ENCODE assay signal across 17 cellular contexts in the genomic region with DNA sequence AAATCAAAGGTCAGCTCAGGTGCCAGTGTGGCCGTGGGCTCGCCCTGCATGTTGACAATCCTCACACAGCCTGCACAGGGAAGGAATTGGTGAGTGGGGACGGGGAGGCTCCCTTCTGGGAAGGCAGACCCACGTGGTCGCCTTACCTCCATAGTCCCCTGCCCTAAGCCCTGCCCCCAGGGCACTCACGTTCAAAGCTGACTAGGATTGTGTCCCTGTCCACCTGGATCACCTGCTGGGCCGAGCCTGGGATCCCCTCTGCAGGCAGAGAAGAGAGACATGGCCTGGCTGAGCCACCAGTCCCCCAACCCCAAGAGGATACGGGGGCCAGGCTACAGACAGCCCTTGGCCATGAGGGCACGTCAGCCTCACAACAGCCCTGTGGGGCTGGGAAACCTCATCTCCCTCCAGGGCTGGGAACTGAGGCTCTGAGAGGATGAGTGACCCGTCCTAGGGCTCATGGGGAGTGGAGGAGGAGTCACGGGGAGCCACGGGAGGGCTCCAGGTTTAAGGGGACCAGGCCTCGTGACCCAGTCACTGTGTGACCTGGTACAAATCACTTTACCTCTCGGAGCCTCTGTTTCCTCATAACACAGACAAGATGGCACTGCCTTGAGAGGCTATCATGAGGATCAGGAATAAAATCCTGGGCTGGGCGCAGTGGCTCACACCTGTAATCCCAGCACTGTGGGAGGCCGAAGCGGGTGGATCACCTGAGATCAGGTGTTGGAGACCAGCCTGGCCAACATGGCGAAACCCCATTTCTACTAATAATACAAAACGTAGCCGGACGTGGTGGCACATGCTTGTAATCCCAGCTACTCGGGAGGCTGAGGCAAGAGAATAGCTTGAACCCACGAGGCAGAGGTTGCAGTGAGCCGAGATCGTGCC. TPM values are rescaled to one million over a fixed set of nuclear protein-coding genes. Genes with fewer than 3 reads are reported as not detected.
"Had no signal": no experiment of that assay in that cellular context is flagged by ENCODE, and none has a peak within 500 bp of the region (broad histone marks: within the 10 kb centered on the region; RNA-seq: fewer than 3 reads in every experiment).

No MANE protein-coding gene starts in this region.

- H3K4me3 Mint-ChIP-seq: activated naive CD8-positive, alpha-beta T cell treated with anti-CD3 and anti-CD28 coated beads, Interleukin-2, amount 50 U/mL, for 24 hours; dendritic cell treated with granulocyte-macrophage colony-stimulating factor and Interleukin-4, amounts not matched to agents 40 ng/mL and 50 ng/mL, for 4 days; nephron progenitor cell; stimulated activated memory B cell treated with anti-CD40 and anti-IgM and Interleukin-4, amounts not matched to agents 10 μg/mL and 1 μg/mL and 100 μg/mL, for 72 hours had no signal

- H3K27me3 Mint-ChIP-seq: activated naive CD8-positive, alpha-beta T cell treated with anti-CD3 and anti-CD28 coated beads, Interleukin-2, amount 50 U/mL, for 24 hours; dendritic cell treated with granulocyte-macrophage colony-stimulating factor and Interleukin-4, amounts not matched to agents 40 ng/mL and 50 ng/mL, for 4 days; stimulated activated memory B cell treated with anti-CD40 and anti-IgM and Interleukin-4, amounts not matched to agents 10 μg/mL and 1 μg/mL and 100 μg/mL, for 72 hours had no signal

- H3K27ac ChIP-seq: heart left ventricle, tibial artery, uterus had no signal

- H3K4me3 ChIP-seq: heart left ventricle, tibial artery, uterus had no signal

- H3K9me3 ChIP-seq: heart left ventricle, tibial artery, uterus had no signal

- H3K9me3 Mint-ChIP-seq: activated naive CD8-positive, alpha-beta T cell treated with anti-CD3 and anti-CD28 coated beads, Interleukin-2, amount 50 U/mL, for 24 hours; dendritic cell treated with granulocyte-macrophage colony-stimulating factor and Interleukin-4, amounts not matched to agents 40 ng/mL and 50 ng/mL, for 4 days; nephron progenitor cell; stimulated activated memory B cell treated with anti-CD40 and anti-IgM and Interleukin-4, amounts not matched to agents 10 μg/mL and 1 μg/mL and 100 μg/mL, for 72 hours had no signal

- H3K27ac Mint-ChIP-seq: activated naive CD8-positive, alpha-beta T cell treated with anti-CD3 and anti-CD28 coated beads, Interleukin-2, amount 50 U/mL, for 24 hours; dendritic cell treated with granulocyte-macrophage colony-stimulating factor and Interleukin-4, amounts not matched to agents 40 ng/mL and 50 ng/mL, for 4 days; nephron progenitor cell had no signal

- H3K4me1 ChIP-seq: tibial artery, uterus had no signal

- DNase-seq: activated naive CD4-positive, alpha-beta T cell; activated naive CD8-positive, alpha-beta T cell treated with anti-CD3 and anti-CD28 coated beads, Interleukin-2, amount 50 U/mL, for 24 hours; activated T-cell treated with anti-CD3 and anti-CD28 coated beads for 4 hours; cerebellar nuclear complex; effector memory CD4-positive, alpha-beta T cell; nephron progenitor cell; stimulated activated CD4-positive, alpha-beta T cell treated with anti-CD3 and anti-CD28 coated beads, Interleukin-12 subunit alpha, Interleukin-12 subunit beta, amount 100 ng/mL, for 4 hours; stimulated activated CD4-positive, alpha-beta T cell treated with anti-CD3 and anti-CD28 coated beads, Interleukin-2, amount 100 ng/mL, for 24 hours; T-helper 2 cell; uterus had no signal

- H3K27me3 ChIP-seq: heart left ventricle, tibial artery, uterus had no signal

- H3K36me3 ChIP-seq: uterus had no signal

- ATAC-seq: activated CD4-positive, CD25-positive, alpha-beta regulatory T cell treated with anti-CD3 and anti-CD28 coated beads, Interleukin-2, amount 50 U/mL, for 24 hours; activated naive CD8-positive, alpha-beta T cell treated with anti-CD3 and anti-CD28 coated beads, Interleukin-2, amount 50 U/mL, for 24 hours; heart left ventricle; left colon; stimulated activated memory B cell treated with anti-CD40 and anti-IgM and Interleukin-4, amounts not matched to agents 10 μg/mL and 1 μg/mL and 100 μg/mL, for 72 hours had no signal

RNA-seq across cellular contexts. Expression of gene PYGM, which starts 30.7 kb away (rescaled TPM):
- total RNA-seq: epithelial cell of proximal tubule had no signal

RNA-seq across cellular contexts. Expression of gene RASGRP2, which starts 46.5 kb away (rescaled TPM):
- total RNA-seq: epithelial cell of proximal tubule had no signal
